In the genomic region with DNA sequence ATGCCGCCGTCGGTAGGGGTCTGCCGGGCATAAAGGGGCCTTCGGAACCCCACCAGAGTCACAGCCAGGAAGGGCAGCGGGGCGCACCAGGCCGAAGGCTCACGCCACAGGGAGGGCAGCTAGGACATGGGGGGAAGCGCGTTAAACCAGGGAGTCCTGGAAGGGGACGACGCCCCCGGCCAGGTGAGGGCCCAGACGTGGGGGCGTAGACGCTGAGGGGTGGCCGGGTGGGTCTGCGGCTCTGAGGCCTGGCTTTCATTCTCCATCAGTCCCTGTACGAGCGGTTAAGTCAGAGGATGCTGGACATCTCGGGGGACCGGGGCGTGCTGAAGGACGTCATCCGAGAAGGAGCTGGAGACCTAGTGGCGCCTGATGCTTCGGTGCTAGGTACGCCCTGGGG, we compare ENCODE assay signal across 8 cellular contexts. TPM values are rescaled to one million over a fixed set of nuclear protein-coding genes. Genes with fewer than 3 reads are reported as not detected.
"Had no signal": no experiment of that assay in that cellular context is flagged by ENCODE, and none has a peak within 500 bp of the region (broad histone marks: within the 10 kb centered on the region; RNA-seq: fewer than 3 reads in every experiment).

No MANE protein-coding gene starts in this region.

RNA-seq across cellular contexts. Expression of gene TRIM74, which starts 0.4 kb away (rescaled TPM):
- total RNA-seq: LHCN-M2, RPMI7951, SJSA1 had no signal

RNA-seq across cellular contexts. Expression of gene SPDYE8, which starts 59.9 kb away (rescaled TPM):
- total RNA-seq: LHCN-M2, MCF 10A, OCI-LY7, PC-9, Right ventricle myocardium superior, RPMI7951 had no signal
- polyA plus RNA-seq: SK-N-SH had no signal
